In the genomic region with DNA sequence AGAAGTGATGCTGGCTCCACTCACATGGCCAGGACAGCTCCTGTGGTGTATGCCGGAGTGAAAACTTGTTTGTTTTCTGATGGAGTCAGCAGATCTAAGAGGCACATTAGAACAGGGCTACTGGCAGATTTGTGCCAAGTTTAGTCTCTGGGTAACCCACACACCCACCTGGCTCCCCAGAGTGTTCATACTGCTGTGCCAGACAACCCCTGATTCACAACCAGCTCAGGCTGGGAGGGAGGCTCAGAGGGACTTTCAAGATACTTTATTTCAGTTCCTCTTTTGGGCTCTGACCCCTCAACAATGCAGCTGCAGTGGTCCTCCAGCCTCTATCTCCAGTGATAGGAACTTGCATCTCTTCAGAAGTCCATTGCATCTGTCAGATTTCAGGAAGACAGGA, we compare ENCODE assay signal across 16 cellular contexts. TPM values are rescaled to one million over a fixed set of nuclear protein-coding genes. Genes with fewer than 3 reads are reported as not detected.
A peak's percentile ranks its signal among the peaks of the same experiment; 100 is the strongest.
DNase-seq lines count a peak whose midpoint lies in the region; ATAC-seq and TF ChIP-seq lines count a peak whose summit lies in the region.
"Had no signal": no experiment of that assay in that cellular context is flagged by ENCODE, and none has a peak within 500 bp of the region (broad histone marks: within the 10 kb centered on the region; RNA-seq: fewer than 3 reads in every experiment).

No MANE protein-coding gene starts in this region.

- no peak overlapping the region for H3K4me3 Mint-ChIP-seq in naive thymus-derived CD8-positive, alpha-beta T cell
- H3K4me3 Mint-ChIP-seq: dendritic cell treated with granulocyte-macrophage colony-stimulating factor and Interleukin-4, amounts not matched to agents 40 ng/mL and 50 ng/mL, for 4 days; stimulated activated effector memory CD8-positive, alpha-beta T cell treated with anti-CD3 and anti-CD28 coated beads, Interleukin-12 subunit alpha, Interleukin-12 subunit beta, amount 100 ng/mL, for 72 hours had no signal

- H3K4me3 ChIP-seq in Karpas-422 (ENCODE audit: low read length) (no peak overlapping the region), suprapubic skin (no peak overlapping the region), WERI-Rb-1 (ENCODE audit: low read depth, low read length) (no peak overlapping the region)
- H3K4me3 ChIP-seq: HAP-1 had no signal

- peak; percentile 90 for ATAC-seq in GM18508 (IDR thresholded peaks at IDR 0.05; ENCODE audit: insufficient read depth, unreplicated experiment)
- peak; percentile 80 for ATAC-seq in GM19468 (IDR thresholded peaks at IDR 0.05; ENCODE audit: extremely low read depth, unreplicated experiment)
- ATAC-seq in HG02981 (IDR thresholded peaks at IDR 0.05; ENCODE audit: unreplicated experiment): peak; percentile 87
- no peak for ATAC-seq in naive thymus-derived CD8-positive, alpha-beta T cell
- ATAC-seq: stimulated activated effector memory CD8-positive, alpha-beta T cell treated with anti-CD3 and anti-CD28 coated beads, Interleukin-12 subunit alpha, Interleukin-12 subunit beta, amount 100 ng/mL, for 72 hours had no signal

- no peak overlapping the region for H3K27ac Mint-ChIP-seq in naive thymus-derived CD8-positive, alpha-beta T cell
- H3K27ac Mint-ChIP-seq: dendritic cell treated with granulocyte-macrophage colony-stimulating factor and Interleukin-4, amounts not matched to agents 40 ng/mL and 50 ng/mL, for 4 days; stimulated activated effector memory CD8-positive, alpha-beta T cell treated with anti-CD3 and anti-CD28 coated beads, Interleukin-12 subunit alpha, Interleukin-12 subunit beta, amount 100 ng/mL, for 72 hours had no signal

- H3K79me2 ChIP-seq in Karpas-422 (ENCODE audit: low read length): no peaks in the 10 kb centered on the region

- H3K27me3 ChIP-seq in Karpas-422 (ENCODE audit: low read length) (no peaks in the 10 kb centered on the region), suprapubic skin (peaks cover 19% of the 10 kb centered on the region), WERI-Rb-1 (ENCODE audit: insufficient read depth, low read depth, severe bottlenecking) (no peaks in the 10 kb centered on the region)

- TF ChIP-seq POLR2A in suprapubic skin (IDR thresholded peaks at IDR 0.05): no peak

- H4K20me1 ChIP-seq in Karpas-422 (ENCODE audit: insufficient read depth, low read depth, low read length): no peaks in the 10 kb centered on the region

- TF ChIP-seq EP300 in suprapubic skin (IDR thresholded peaks at IDR 0.05): no peak

- no peak overlapping the region for H3K9ac ChIP-seq in Karpas-422 (ENCODE audit: low read length)

- DNase-seq in Karpas-422: peak; percentile 58
- no peak for DNase-seq in suprapubic skin (ENCODE audit: low spot score in 2 of 2)
- no peak for DNase-seq in naive thymus-derived CD8-positive, alpha-beta T cell
- no peak for DNase-seq in central memory CD4-positive, alpha-beta T cell
- no peak for DNase-seq in WERI-Rb-1
- DNase-seq: activated CD8-positive, alpha-beta memory T cell treated with anti-CD3 and anti-CD28 coated beads, Interleukin-2, amount 50 U/mL, for 48 hours; DMS153; NCI-H187; NCI-H774; stimulated activated CD4-positive, alpha-beta T cell treated with anti-CD3 and anti-CD28 coated beads, Interleukin-2, amount 100 ng/mL, for 24 hours had no signal

- H3K9me3 ChIP-seq in Karpas-422 (ENCODE audit: low read length): no peaks in the 10 kb centered on the region
- H3K9me3 ChIP-seq in suprapubic skin: no peaks in the 10 kb centered on the region
- H3K9me3 ChIP-seq in WERI-Rb-1 (ENCODE audit: severe bottlenecking): no peaks in the 10 kb centered on the region
- H3K9me3 ChIP-seq: HAP-1 had no signal

- H3K36me3 ChIP-seq in Karpas-422 (ENCODE audit: insufficient read depth, low read length) (no peaks in the 10 kb centered on the region), suprapubic skin (no peaks in the 10 kb centered on the region), WERI-Rb-1 (no peaks in the 10 kb centered on the region)
- H3K36me3 ChIP-seq: HAP-1 had no signal

- POLR2A ChIA-PET in naive thymus-derived CD8-positive, alpha-beta T cell (lab: Charles Lee): no interaction called here

- H3K4me1 ChIP-seq in Karpas-422 (ENCODE audit: low read length) (peaks cover 15% of the 10 kb centered on the region), suprapubic skin (no peaks in the 10 kb centered on the region)
- H3K4me1 ChIP-seq: HAP-1 had no signal

- peaks cover 0 to 2% (median 0%) of the 10 kb centered on the region in 4 donors for H3K4me1 Mint-ChIP-seq in naive thymus-derived CD8-positive, alpha-beta T cell
- H3K4me1 Mint-ChIP-seq: stimulated activated effector memory CD8-positive, alpha-beta T cell treated with anti-CD3 and anti-CD28 coated beads, Interleukin-12 subunit alpha, Interleukin-12 subunit beta, amount 100 ng/mL, for 72 hours had no signal

- H3K36me3 Mint-ChIP-seq in naive thymus-derived CD8-positive, alpha-beta T cell: peaks cover 0 to 2% (median 0%) of the 10 kb centered on the region in 3 donors
- H3K36me3 Mint-ChIP-seq: stimulated activated effector memory CD8-positive, alpha-beta T cell treated with anti-CD3 and anti-CD28 coated beads, Interleukin-12 subunit alpha, Interleukin-12 subunit beta, amount 100 ng/mL, for 72 hours had no signal

- H3K9me3 Mint-ChIP-seq in naive thymus-derived CD8-positive, alpha-beta T cell: peaks cover 0 to 3% (median 0%) of the 10 kb centered on the region in 9 donors
- H3K9me3 Mint-ChIP-seq: dendritic cell treated with granulocyte-macrophage colony-stimulating factor and Interleukin-4, amounts not matched to agents 40 ng/mL and 50 ng/mL, for 4 days had no signal

- no peak for TF ChIP-seq CTCF in suprapubic skin (IDR thresholded peaks at IDR 0.05)
- no peak for TF ChIP-seq CTCF in WERI-Rb-1 (IDR thresholded peaks at IDR 0.05; ENCODE audit: low read depth, low read length)

- H3K27ac ChIP-seq in Karpas-422 (ENCODE audit: low read length): no peak overlapping the region
- H3K27ac ChIP-seq in suprapubic skin: no peak overlapping the region
- H3K27ac ChIP-seq in WERI-Rb-1: no peak overlapping the region

- H3K4me2 ChIP-seq in Karpas-422 (ENCODE audit: low read depth, low read length, poor library complexity, severe bottlenecking): no peak overlapping the region

- WGBS in suprapubic skin: 29% methylated on average over 1 of the region's 1 CpG

- no peaks in the 10 kb centered on the region for H3K9me2 ChIP-seq in Karpas-422 (replicated peaks; ENCODE audit: insufficient read depth, low read length)

- H2AFZ ChIP-seq in Karpas-422 (ENCODE audit: low read length): no peak overlapping the region

- H3K27me3 Mint-ChIP-seq in naive thymus-derived CD8-positive, alpha-beta T cell: peaks cover 0 to 18% (median 9%) of the 10 kb centered on the region in 5 donors
- H3K27me3 Mint-ChIP-seq: dendritic cell treated with granulocyte-macrophage colony-stimulating factor and Interleukin-4, amounts not matched to agents 40 ng/mL and 50 ng/mL, for 4 days had no signal

RNA-seq across cellular contexts. Expression of gene NTM, which starts 8.5 kb away (rescaled TPM):
- not detected in 2 replicates for total RNA-seq in Karpas-422 (2014; rRNA removed; shearing (Covaris generic); ENCODE audit: low replicate concordance)
- total RNA-seq in suprapubic skin: 10 to 100 TPM in 1 of 4 donors, 1 to 10 TPM in 2, under 1 TPM in 1; 0.19 to 19.1 (median 2.1) TPM
- total RNA-seq in naive thymus-derived CD8-positive, alpha-beta T cell: not detected
- not detected for polyA plus RNA-seq in naive thymus-derived CD8-positive, alpha-beta T cell

Comparison
In these comparisons a context has a peak if more than half of its experiments do, and no peak if none do; other contexts are left out.
1. ATAC-seq: peak in GM18508 (single experiment), GM19468 (single experiment) and HG02981 (single experiment); none in naive thymus-derived CD8-positive, alpha-beta T cell (0 of 2).